10 cellular contexts compared by ENCODE assay signal in the genomic region with DNA sequence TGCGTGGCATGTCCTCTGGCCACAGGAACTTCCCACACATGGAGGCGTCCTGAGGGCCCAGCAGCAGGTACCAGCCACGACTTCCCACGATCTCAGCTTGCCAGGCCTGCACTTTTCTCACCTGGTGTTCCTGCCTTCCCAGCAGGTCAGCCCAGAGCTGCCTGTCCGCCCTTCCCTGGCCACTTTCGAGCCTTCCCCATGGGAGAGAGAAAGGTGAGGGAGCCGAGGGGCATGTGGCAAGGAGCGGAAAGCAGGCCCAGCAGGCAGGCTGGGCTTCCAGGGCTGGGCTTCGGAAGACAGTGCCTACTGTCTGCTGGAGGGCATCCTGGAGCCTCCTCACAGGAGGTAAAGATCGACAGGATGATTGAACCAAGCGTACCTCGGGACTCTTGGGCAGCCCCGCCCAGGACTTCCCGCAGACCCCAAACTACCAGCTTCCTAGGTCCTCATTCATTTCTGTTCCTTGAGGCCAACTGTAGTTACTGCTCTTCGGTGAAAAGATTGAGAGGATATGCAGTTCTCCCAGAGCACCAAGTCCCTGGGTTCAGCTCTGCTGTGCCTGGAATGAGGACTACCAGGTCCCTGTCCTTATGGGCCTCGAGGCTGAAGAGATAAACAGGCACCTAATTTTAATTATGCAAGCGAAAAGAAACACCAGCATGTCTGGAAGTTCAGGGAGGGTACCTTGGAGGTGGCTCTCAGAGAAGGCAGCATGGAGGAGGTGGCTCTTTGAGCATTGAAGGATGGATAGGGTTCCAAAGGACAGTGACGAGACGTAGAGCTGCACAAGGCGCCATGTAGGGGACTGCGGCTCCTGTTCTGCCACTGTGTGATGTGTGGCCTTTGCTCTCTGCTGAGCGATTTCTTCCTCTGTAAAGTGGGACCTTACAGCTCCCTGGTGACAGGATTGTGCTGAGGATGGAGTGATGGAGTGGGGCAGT.
A peak's percentile ranks its signal among the peaks of the same experiment; 100 is the strongest.
DNase-seq lines count a peak whose midpoint lies in the region; ATAC-seq and TF ChIP-seq lines count a peak whose summit lies in the region.
"Had no signal": no experiment of that assay in that cellular context is flagged by ENCODE, and none has a peak within 500 bp of the region (broad histone marks: within the 10 kb centered on the region; RNA-seq: fewer than 3 reads in every experiment).

No MANE protein-coding gene starts in this region.

- no peak overlapping the region for H3K4me3 ChIP-seq in heart left ventricle
- no peak overlapping the region for H3K4me3 ChIP-seq in ectodermal cell (ENCODE audit: insufficient read depth, low read depth, low read length)
- no peak overlapping the region for H3K4me3 ChIP-seq in upper lobe of right lung

- no peak for TF ChIP-seq CTCF in heart left ventricle (IDR thresholded peaks at IDR 0.05)
- TF ChIP-seq CTCF in nephron progenitor cell (IDR thresholded peaks at IDR 0.05), result no peak
- TF ChIP-seq CTCF in upper lobe of right lung (IDR thresholded peaks at IDR 0.05), result no peak

- H3K27me3 ChIP-seq in heart left ventricle (no peaks in the 10 kb centered on the region), ectodermal cell (ENCODE audit: control insufficient read depth, insufficient read depth, low read length, poor library complexity, severe bottlenecking) (no peaks in the 10 kb centered on the region), upper lobe of right lung (no peaks in the 10 kb centered on the region)

- H3K36me3 ChIP-seq in heart left ventricle, result peaks cover 0 to 3% (median 0%) of the 10 kb centered on the region in 9 donors
- no peaks in the 10 kb centered on the region for H3K36me3 ChIP-seq in ectodermal cell (ENCODE audit: control insufficient read depth, insufficient read depth, low read length)
- H3K36me3 ChIP-seq in upper lobe of right lung, result peaks cover 3% of the 10 kb centered on the region

- H3K4me1 Mint-ChIP-seq in nephron progenitor cell, result peaks cover 72% of the 10 kb centered on the region

- ATAC-seq in heart left ventricle (no peak), upper lobe of right lung (no peak), GM18873 (IDR thresholded peaks at IDR 0.05; ENCODE audit: low FRiP score, unreplicated experiment) (no peak)

- H3K36me3 Mint-ChIP-seq in nephron progenitor cell (ENCODE audit: low read depth), result peaks cover 6% of the 10 kb centered on the region

- H3K9me3 Mint-ChIP-seq in nephron progenitor cell, result no peaks in the 10 kb centered on the region
- H3K9me3 Mint-ChIP-seq: activated naive CD4-positive, alpha-beta T cell treated with anti-CD3 and anti-CD28 coated beads for 36 hours had no signal

- WGBS in heart left ventricle, 4 donors, result 75 to 83% (median 77%) methylated on average over 16 to 22 of the region's 22 CpGs
- WGBS in ectodermal cell, 2 experiments, result 80 to 82% methylated on average over 22 of the region's 22 CpGs

- peaks cover 7% of the 10 kb centered on the region for H3K27me3 Mint-ChIP-seq in nephron progenitor cell (ENCODE audit: low read depth, poor library complexity)

- H3K4me1 ChIP-seq in heart left ventricle (peaks cover 50 to 100% (median 97%) of the 10 kb centered on the region in 12 donors), ectodermal cell (ENCODE audit: control insufficient read depth, insufficient read depth, low read length) (peaks cover 65% of the 10 kb centered on the region), upper lobe of right lung (peaks cover 77% of the 10 kb centered on the region)

- H3K4me3 Mint-ChIP-seq in nephron progenitor cell, result no peak overlapping the region
- H3K4me3 Mint-ChIP-seq: activated naive CD4-positive, alpha-beta T cell treated with anti-CD3 and anti-CD28 coated beads for 36 hours had no signal

- peak overlapping the region; percentile 99 for H3K27ac Mint-ChIP-seq in nephron progenitor cell
- H3K27ac Mint-ChIP-seq: activated naive CD4-positive, alpha-beta T cell treated with anti-CD3 and anti-CD28 coated beads for 36 hours had no signal

- DNase-seq in heart left ventricle (peak in 1 of 5 donors; percentile 36), cardiac septum (ENCODE audit: low spot score) (no peak), nephron progenitor cell (no peak), upper lobe of right lung (no peak), dedifferentiated amniotic fluid mesenchymal stem cell (ENCODE audit: extremely low spot score) (no peak), globus pallidus (ENCODE audit: low spot score) (no peak)
- DNase-seq: activated CD4-positive, alpha-beta T cell treated with anti-CD3 and anti-CD28 coated beads for 1 hour; activated naive CD4-positive, alpha-beta T cell treated with anti-CD3 and anti-CD28 coated beads for 36 hours had no signal

- no peak for TF ChIP-seq POLR2A in heart left ventricle (IDR thresholded peaks at IDR 0.05)

- H3K9me3 ChIP-seq in heart left ventricle, result no peaks in the 10 kb centered on the region
- H3K9me3 ChIP-seq in ectodermal cell (ENCODE audit: control insufficient read depth, low read length), result no peaks in the 10 kb centered on the region
- H3K9me3 ChIP-seq in upper lobe of right lung, result no peaks in the 10 kb centered on the region

- peak overlapping the region; percentile 58 to 98 (median 92) for H3K27ac ChIP-seq in heart left ventricle
- peak overlapping the region; percentile 75 for H3K27ac ChIP-seq in ectodermal cell (ENCODE audit: insufficient read depth, low read depth, low read length, poor library complexity, severe bottlenecking)
- H3K27ac ChIP-seq in upper lobe of right lung, result peak overlapping the region; percentile 71

- intact Hi-C loops in heart left ventricle (cut with DNase I), result no loop called here
- intact Hi-C loops in cardiac septum (cut with DNase I), result no loop called here
- intact Hi-C loops in upper lobe of right lung (cut with DNase I), result no loop called here
